ENCODE assay signal across 13 cellular contexts in the genomic region with DNA sequence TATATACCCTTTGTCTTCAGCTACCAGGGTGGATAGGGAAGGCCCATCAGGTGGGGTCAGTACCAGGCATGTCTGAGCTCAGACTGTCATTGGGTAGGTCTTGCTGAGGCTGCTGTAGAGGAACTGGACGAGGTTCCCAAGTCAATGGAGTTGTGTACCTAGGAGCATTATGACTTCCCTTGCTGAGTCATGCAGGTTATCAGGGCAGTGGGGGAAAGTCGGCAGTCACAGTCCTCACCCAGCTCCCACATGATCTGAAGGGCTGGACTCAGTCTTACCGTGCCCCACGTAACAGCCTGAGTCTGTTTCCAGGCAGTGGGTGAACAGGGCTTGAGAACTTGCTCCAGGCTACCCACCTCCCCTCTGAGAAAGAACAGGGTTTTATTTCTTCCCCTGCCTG.
DNase-seq lines count a peak whose midpoint lies in the region; FAIRE-seq and TF ChIP-seq lines count a peak whose summit lies in the region.
"Had no signal": no experiment of that assay in that cellular context is flagged by ENCODE, and none has a peak within 500 bp of the region (broad histone marks: within the 10 kb centered on the region; RNA-seq: fewer than 3 reads in every experiment).

No MANE protein-coding gene starts in this region.

- H3K56ac ChIP-seq in H9 (ENCODE audit: insufficient read length, low read depth, low read length) (no peak overlapping the region), H1 (replicated peaks; ENCODE audit: insufficient read length, low read depth, low read length) (no peak overlapping the region)

- H3K4ac ChIP-seq in H9 (ENCODE audit: low read depth, low read length), result no peak overlapping the region
- H3K4ac ChIP-seq in H1 (replicated peaks; ENCODE audit: insufficient read length, low read depth, low read length), result no peak overlapping the region

- H3K36me3 ChIP-seq in H1 (ENCODE audit: control insufficient read depth in 2 of 4, insufficient read depth in 4 of 4, low read length in 3 of 4), result no peaks in the 10 kb centered on the region
- H3K36me3 ChIP-seq in small intestine (ENCODE audit: control insufficient read depth in 2 of 2, insufficient read depth in 2 of 2, low read length in 2 of 2), result no peaks in the 10 kb centered on the region
- H3K36me3 ChIP-seq: BE2C had no signal

- TF ChIP-seq RAD21 in H1 (IDR thresholded peaks at IDR 0.05 in 1 of 2, conservative IDR thresholded peaks at IDR 0.05 in 1 of 2; ENCODE audit: low read depth in 2 of 2, low read length in 2 of 2), result no peak

- 0 out of 2 replicates have a peak overlapping the region, but pooled peaks have one; percentile 58 for H3K14ac ChIP-seq in H9 (ENCODE audit: insufficient read depth, low read length)
- H3K14ac ChIP-seq in H1 (ENCODE audit: insufficient read length), result no peak overlapping the region

- POLR2A ChIA-PET in H1 (lab: Charles Lee; ENCODE audit: partially characterized antibody), result no interaction called here

- intact Hi-C loops in activated T-helper 1 cell treated with anti-CD3 and anti-CD28 coated beads, Interleukin-12 subunit alpha, Interleukin-12 subunit beta, Interleukin-2, Interleukin-4 antibody, amounts not matched to agents 30 ng/mL and 10 ng/mL and 1 ng/mL, durations not matched to agents 14 hours and 24 hours and 36 hours (cut with micrococcal nuclease), result no loop called here

- H3K4me3 ChIP-seq in H1 (ENCODE audit: extremely low read depth in 1 of 4, insufficient read depth in 2 of 4, low read depth in 3 of 4, low read length in 4 of 4) (no peak overlapping the region), small intestine (ENCODE audit: low read depth in 1 of 2, low read length in 2 of 2) (no peak overlapping the region)
- H3K4me3 ChIP-seq: A549 had no signal

- no peak overlapping the region for H2BK5ac ChIP-seq in H9 (ENCODE audit: insufficient read length, low read length)
- no peak overlapping the region for H2BK5ac ChIP-seq in H1 (ENCODE audit: low read depth, low read length)

- H3K23ac ChIP-seq in H9 (ENCODE audit: insufficient read length, low read depth, low read length) (no peak overlapping the region), H1 (ENCODE audit: insufficient read length) (no peak overlapping the region)

- no CpG with 5 or more reads among the region's 4 CpGs for WGBS in H9 (ENCODE audit: extremely low coverage, insufficient read length, low lambda C conversion rate)
- 90% methylated on average over 4 of the region's 4 CpGs; no CpG with 5 or more reads in 1 of the 2 experiments for WGBS in H1 (ENCODE audit: extremely low coverage in 1 of 2, insufficient coverage in 1 of 2, insufficient read length in 1 of 2, insufficient replicate concordance in 2 of 2, low coverage in 1 of 2, low lambda C conversion rate in 2 of 2, missing lambda C conversion rate in 1 of 2), 2 experiments
- WGBS in small intestine, 3 donors, result 35 to 68% (median 58%) methylated on average over 4 of the region's 4 CpGs

- H3T11ph ChIP-seq in H9 (ENCODE audit: low read length), result no peak overlapping the region

- H3K9me3 Mint-ChIP-seq in H9, result peaks cover 14 to 25% of the 10 kb centered on the region in 2 experiments
- H3K9me3 Mint-ChIP-seq in activated T-helper 1 cell treated with anti-CD3 and anti-CD28 coated beads, Interleukin-12 subunit alpha, Interleukin-12 subunit beta, Interleukin-2, Interleukin-4 antibody, amounts not matched to agents 30 ng/mL and 10 ng/mL and 1 ng/mL, durations not matched to agents 14 hours and 24 hours and 36 hours, result peaks cover 6% of the 10 kb centered on the region

- no peak for DNase-seq in H9
- DNase-seq in HT1080 (ENCODE audit: low read depth), result peak; percentile 26
- no peak for DNase-seq in H1 (ENCODE audit: low read depth in 1 of 2, low spot score in 2 of 2)
- DNase-seq in small intestine, result peak; percentile 71
- DNase-seq in activated T-helper 1 cell treated with anti-CD3 and anti-CD28 coated beads, Interleukin-12 subunit alpha, Interleukin-12 subunit beta, Interleukin-2, Interleukin-4 antibody, amounts not matched to agents 30 ng/mL and 10 ng/mL and 1 ng/mL, durations not matched to agents 14 hours and 24 hours and 36 hours (ENCODE audit: low spot score), result no peak
- DNase-seq in SHP77 treated with DMSO at 0.1 percent for 48 hours (lab: John Stamatoyannopoulos, UW), result no peak
- DNase-seq: BE2C; CD4-positive, alpha-beta memory T cell had no signal

- peaks cover 7 to 27% (median 8%) of the 10 kb centered on the region in 3 experiments; a peak in 6 of 7 replicates for H3K36me3 Mint-ChIP-seq in H9 (ENCODE audit: insufficient read depth in 1 of 3, low read depth in 3 of 3)
- H3K36me3 Mint-ChIP-seq in activated T-helper 1 cell treated with anti-CD3 and anti-CD28 coated beads, Interleukin-12 subunit alpha, Interleukin-12 subunit beta, Interleukin-2, Interleukin-4 antibody, amounts not matched to agents 30 ng/mL and 10 ng/mL and 1 ng/mL, durations not matched to agents 14 hours and 24 hours and 36 hours (ENCODE audit: low read depth), result no peaks in the 10 kb centered on the region
- H3K36me3 Mint-ChIP-seq: CD4-positive, alpha-beta memory T cell had no signal

- H3K18ac ChIP-seq in H9 (ENCODE audit: insufficient read length, low read depth, low read length) (no peak overlapping the region), H1 (ENCODE audit: extremely low read depth, low read length) (no peak overlapping the region)

- no peak overlapping the region for H3K4me2 ChIP-seq in H9 (ENCODE audit: insufficient read depth, insufficient read length, low read length)
- H3K4me2 ChIP-seq in H1 (ENCODE audit: insufficient read depth in 1 of 2, low read depth in 2 of 2, low read length in 2 of 2), result no peak overlapping the region
- H3K4me2 ChIP-seq: A549 had no signal

- TF ChIP-seq EP300 in H1 (IDR thresholded peaks at IDR 0.05; ENCODE audit: borderline replicate concordance in 1 of 2, low read depth in 2 of 2, low read length in 2 of 2), result no peak

- no peak overlapping the region for H3K27ac ChIP-seq in H9 (ENCODE audit: insufficient read length, low read depth, low read length)
- H3K27ac ChIP-seq in H1 (ENCODE audit: low read depth, low read length), result no peak overlapping the region
- H3K27ac ChIP-seq in small intestine (ENCODE audit: low read depth in 1 of 2, low read length in 1 of 2), result no peak overlapping the region
- H3K27ac ChIP-seq: A549, C4-2B had no signal

- H2BK12ac ChIP-seq in H9 (ENCODE audit: insufficient read length, low read depth, low read length) (no peak overlapping the region), H1 (ENCODE audit: low read depth, low read length) (no peak overlapping the region)

- no peak overlapping the region for H3K27ac Mint-ChIP-seq in H9
- no peak overlapping the region for H3K27ac Mint-ChIP-seq in activated T-helper 1 cell treated with anti-CD3 and anti-CD28 coated beads, Interleukin-12 subunit alpha, Interleukin-12 subunit beta, Interleukin-2, Interleukin-4 antibody, amounts not matched to agents 30 ng/mL and 10 ng/mL and 1 ng/mL, durations not matched to agents 14 hours and 24 hours and 36 hours
- H3K27ac Mint-ChIP-seq: CD4-positive, alpha-beta memory T cell; IgD-negative memory B cell had no signal

- H3K79me1 ChIP-seq in H9 (ENCODE audit: insufficient read depth, low read depth, low read length, poor library complexity, severe bottlenecking) (no peaks in the 10 kb centered on the region), H1 (ENCODE audit: low read depth, low read length) (no peaks in the 10 kb centered on the region)

- H2BK120ac ChIP-seq in H9 (ENCODE audit: low read depth, low read length, poor library complexity, severe bottlenecking) (no peak overlapping the region), H1 (replicated peaks; ENCODE audit: low read depth, low read length) (no peak overlapping the region)

- H3K23me2 ChIP-seq in H9 (ENCODE audit: insufficient read length, low read depth, low read length, poor library complexity, severe bottlenecking) (no peaks in the 10 kb centered on the region), H1 (ENCODE audit: low read depth, low read length) (no peaks in the 10 kb centered on the region)

- H3K27me3 Mint-ChIP-seq in H9 (ENCODE audit: low read depth), result peaks cover 3% of the 10 kb centered on the region; the same call in 1 of the 2 replicates
- no peaks in the 10 kb centered on the region for H3K27me3 Mint-ChIP-seq in activated T-helper 1 cell treated with anti-CD3 and anti-CD28 coated beads, Interleukin-12 subunit alpha, Interleukin-12 subunit beta, Interleukin-2, Interleukin-4 antibody, amounts not matched to agents 30 ng/mL and 10 ng/mL and 1 ng/mL, durations not matched to agents 14 hours and 24 hours and 36 hours (ENCODE audit: insufficient read depth)
- H3K27me3 Mint-ChIP-seq: CD4-positive, alpha-beta memory T cell; IgD-negative memory B cell had no signal

- no peak overlapping the region for H2BK15ac ChIP-seq in H9 (ENCODE audit: low read depth, low read length)
- H2BK15ac ChIP-seq in H1 (ENCODE audit: low read length), result no peak overlapping the region

- H4K91ac ChIP-seq in H9 (ENCODE audit: insufficient read length, low read depth, low read length) (no peak overlapping the region), H1 (replicated peaks; ENCODE audit: insufficient read length, low read length) (no peak overlapping the region)

- no peaks in the 10 kb centered on the region for H4K20me1 ChIP-seq in H9 (ENCODE audit: control insufficient read depth, insufficient read depth, insufficient read length)
- no peaks in the 10 kb centered on the region for H4K20me1 ChIP-seq in H1 (replicated peaks in 1 of 2; ENCODE audit: control insufficient read depth in 1 of 2, insufficient read depth in 2 of 2, low read length in 2 of 2)

- no peaks in the 10 kb centered on the region for H3K79me2 ChIP-seq in H9 (ENCODE audit: insufficient read depth, low read length)
- H3K79me2 ChIP-seq in H1 (ENCODE audit: control insufficient read depth in 1 of 2, insufficient read depth in 2 of 2, low read length in 2 of 2), result no peaks in the 10 kb centered on the region

- no peak overlapping the region for H4K8ac ChIP-seq in H9 (replicated peaks; ENCODE audit: insufficient read length, low read depth, low read length)
- no peak overlapping the region for H4K8ac ChIP-seq in H1 (ENCODE audit: extremely low read depth, insufficient read depth, low read length)

- H2BK20ac ChIP-seq in H9 (ENCODE audit: low read depth, low read length, poor library complexity, severe bottlenecking), result no peak overlapping the region
- no peak overlapping the region for H2BK20ac ChIP-seq in H1 (ENCODE audit: low read length)

- H3K9ac ChIP-seq in H9 (ENCODE audit: extremely low read depth, insufficient read length, low read length), result no peak overlapping the region
- H3K9ac ChIP-seq in H1 (replicated peaks in 1 of 4; ENCODE audit: extremely low read depth in 1 of 4, low read depth in 3 of 4, low read length in 3 of 4), result no peak overlapping the region

- no peak for TF ChIP-seq CTCF in H9 (conservative IDR thresholded peaks at IDR 0.05)
- TF ChIP-seq CTCF in H1 (IDR thresholded peaks at IDR 0.05; ENCODE audit: control extremely low read depth in 1 of 3, insufficient read depth in 1 of 3, low read depth in 1 of 3, low read length in 3 of 3), result no peak

- FAIRE-seq in H1 (lab: Jason Lieb, UNC) (no peak), small intestine (lab: Jason Lieb, UNC) (no peak)
- FAIRE-seq: A549, D721Med, H54 had no signal

- H3K4me1 ChIP-seq in H9 (ENCODE audit: insufficient read depth, low read length) (no peaks in the 10 kb centered on the region), H1 (replicated peaks in 1 of 4; ENCODE audit: control insufficient read depth in 3 of 4, insufficient read depth in 4 of 4, low read length in 3 of 4) (no peaks in the 10 kb centered on the region), small intestine (ENCODE audit: control insufficient read depth in 2 of 2, insufficient read depth in 1 of 2, low read depth in 1 of 2, low read length in 1 of 2) (no peaks in the 10 kb centered on the region)
- H3K4me1 ChIP-seq: A549, BE2C had no signal

- H4K5ac ChIP-seq in H9 (ENCODE audit: insufficient read length, low read depth, low read length), result no peak overlapping the region
- H4K5ac ChIP-seq in H1 (ENCODE audit: insufficient read length, low read depth, low read length), result no peak overlapping the region

- H2AK5ac ChIP-seq in H9 (ENCODE audit: insufficient read length, low read length) (no peak overlapping the region), H1 (ENCODE audit: low read depth, low read length) (no peak overlapping the region)

- no peak overlapping the region for H3K4me3 Mint-ChIP-seq in H9
- no peak overlapping the region for H3K4me3 Mint-ChIP-seq in activated T-helper 1 cell treated with anti-CD3 and anti-CD28 coated beads, Interleukin-12 subunit alpha, Interleukin-12 subunit beta, Interleukin-2, Interleukin-4 antibody, amounts not matched to agents 30 ng/mL and 10 ng/mL and 1 ng/mL, durations not matched to agents 14 hours and 24 hours and 36 hours
- H3K4me3 Mint-ChIP-seq: CD4-positive, alpha-beta memory T cell; IgD-negative memory B cell had no signal

- TF ChIP-seq POLR2A in H1 (IDR thresholded peaks at IDR 0.05; ENCODE audit: control extremely low read depth in 1 of 2, low read depth in 2 of 2, low read length in 2 of 2), result no peak

- CTCF ChIA-PET in H1 (lab: Charles Lee; ENCODE audit: partially characterized antibody), result interaction anchor here (1.0 kb wide), 1 partner anchor 13 kb away, joined by 3 read pairs; no protein-coding TSS in a partner anchor

- peaks cover 4% of the 10 kb centered on the region in 2 experiments; a peak in 2 of 4 replicates for H3K4me1 Mint-ChIP-seq in H9
- H3K4me1 Mint-ChIP-seq in activated T-helper 1 cell treated with anti-CD3 and anti-CD28 coated beads, Interleukin-12 subunit alpha, Interleukin-12 subunit beta, Interleukin-2, Interleukin-4 antibody, amounts not matched to agents 30 ng/mL and 10 ng/mL and 1 ng/mL, durations not matched to agents 14 hours and 24 hours and 36 hours (ENCODE audit: low read depth), result no peaks in the 10 kb centered on the region
- H3K4me1 Mint-ChIP-seq: CD4-positive, alpha-beta memory T cell; IgD-negative memory B cell had no signal

- H2AFZ ChIP-seq in H9 (ENCODE audit: low read length) (no peak overlapping the region), H1 (ENCODE audit: low read length) (peak overlapping the region; percentile 79; the same call in 1 of the 2 replicates)

- H3K9me3 ChIP-seq in H9 (ENCODE audit: control insufficient read depth, low read depth, low read length) (no peaks in the 10 kb centered on the region), H1 (ENCODE audit: insufficient read depth in 2 of 2, low read depth in 1 of 2, low read length in 1 of 2) (no peaks in the 10 kb centered on the region), small intestine (ENCODE audit: control insufficient read depth, low read depth) (no peaks in the 10 kb centered on the region)
- H3K9me3 ChIP-seq: A549, BE2C had no signal

- no peaks in the 10 kb centered on the region for H3K27me3 ChIP-seq in H9 (ENCODE audit: insufficient read depth, low read length)
- H3K27me3 ChIP-seq in H1 (replicated peaks in 1 of 4; ENCODE audit: control insufficient read depth in 3 of 4, extremely low read depth in 1 of 4, insufficient read depth in 3 of 4, low read length in 3 of 4), result no peaks in the 10 kb centered on the region
- H3K27me3 ChIP-seq in small intestine (ENCODE audit: control insufficient read depth in 2 of 2, insufficient read depth in 2 of 2, low read length in 2 of 2), result no peaks in the 10 kb centered on the region
- H3K27me3 ChIP-seq: BE2C had no signal

Comparison
In these comparisons a context has a peak if more than half of its experiments do, and no peak if none do; other contexts are left out.
1. DNase-seq: peak in HT1080 (single experiment) and small intestine (single experiment); none in H9 (single experiment), H1 (0 of 2), activated T-helper 1 cell treated with anti-CD3 and anti-CD28 coated beads, Interleukin-12 subunit alpha, Interleukin-12 subunit beta, Interleukin-2, Interleukin-4 antibody, amounts not matched to agents 30 ng/mL and 10 ng/mL and 1 ng/mL, durations not matched to agents 14 hours and 24 hours and 36 hours (single experiment) and SHP77 treated with DMSO at 0.1 percent for 48 hours (single experiment).